Comparison of ENCODE assay signal across 23 cellular contexts in genomic region chr21:46439906-46440305, GRCh38.
"Had no signal": no experiment of that assay in that cellular context is flagged by ENCODE, and none has a peak within 500 bp of the region (broad histone marks: within the 10 kb centered on the region; RNA-seq: fewer than 3 reads in every experiment).

No MANE protein-coding gene starts in this region.

- H3K9me3 ChIP-seq: colonic mucosa had no signal

- H3K4me1 ChIP-seq: colonic mucosa had no signal

- H3K36me3 ChIP-seq: colonic mucosa had no signal

- H3K27ac ChIP-seq: brain microvascular endothelial cell, colonic mucosa had no signal

- H3K27me3 ChIP-seq: brain microvascular endothelial cell, colonic mucosa had no signal

- ATAC-seq: activated naive CD4-positive, alpha-beta T cell treated with anti-CD3 and anti-CD28 coated beads, Interleukin-2, amount 50 U/mL, for 72 hours; activated T-cell treated with anti-CD3 and anti-CD28 coated beads, Interleukin-2, amount 50 U/mL, for 72 hours; esophagus mucosa had no signal

- DNase-seq: activated CD4-positive, alpha-beta memory T cell treated with anti-CD3 and anti-CD28 coated beads, Interleukin-2, amount 10 ng/mL, durations not matched to agents 7 days and 5 days; activated CD4-positive, alpha-beta T cell treated with anti-CD3 and anti-CD28 coated beads for 1 hour; activated CD4-positive, alpha-beta T cell treated with anti-CD3 and anti-CD28 coated beads for 4 hours; activated CD4-positive, alpha-beta T cell treated with anti-CD3 and anti-CD28 coated beads, Interleukin-2, amount 10 ng/mL, durations not matched to agents 7 days and 5 days; activated CD4-positive, alpha-beta T cell treated with anti-CD3 and anti-CD28 coated beads, Interleukin-2, amount 50 U/mL, for 4 hours; activated CD4-positive, CD25-positive, alpha-beta regulatory T cell; activated CD8-positive, alpha-beta memory T cell treated with anti-CD3 and anti-CD28 coated beads, Interleukin-2, amount 50 U/mL, for 48 hours; activated gamma-delta T cell; activated naive CD4-positive, alpha-beta T cell; activated naive CD4-positive, alpha-beta T cell treated with anti-CD3 and anti-CD28 coated beads, Interleukin-2, amount 10 ng/mL, durations not matched to agents 7 days and 5 days; activated naive CD8-positive, alpha-beta T cell treated with anti-CD3 and anti-CD28 coated beads, Interleukin-2, amount 10 ng/mL, durations not matched to agents 7 days and 5 days; activated T-cell treated with anti-CD3 and anti-CD28 coated beads for 4 hours; activated T-cell treated with anti-CD3 and anti-CD28 coated beads, Interleukin-2, amount 50 U/mL, for 24 hours; activated T-cell treated with anti-CD3 and anti-CD28 coated beads, Interleukin-2, amount 50 U/mL, for 72 hours; brain microvascular endothelial cell; caudate nucleus; colonic mucosa; effector CD8-positive, alpha-beta T cell; foreskin fibroblast; head of caudate nucleus; T-helper 2 cell had no signal

- H3K4me3 ChIP-seq: colonic mucosa had no signal
